9 cellular contexts compared by ENCODE assay signal in genomic region chr4:103996059-103996458, GRCh38.
DNase-seq lines count a peak whose midpoint lies in the region; ATAC-seq and TF ChIP-seq lines count a peak whose summit lies in the region.
"Had no signal": no experiment of that assay in that cellular context is flagged by ENCODE, and none has a peak within 500 bp of the region (broad histone marks: within the 10 kb centered on the region; RNA-seq: fewer than 3 reads in every experiment).

No MANE protein-coding gene starts in this region.

- WGBS in right cardiac atrium: 15% methylated on average over 2 of the region's 2 CpGs

- H3K9ac ChIP-seq in Karpas-422 (ENCODE audit: low read length): no peak overlapping the region

- in situ Hi-C loops in Panc1 (cut with HindIII; ENCODE audit: low pct_unique_long_range_greater_than_20kb, low sequenced_read_pairs): no loop called here

- H3K27me3 ChIP-seq in Panc1 (ENCODE audit: control insufficient read depth, insufficient read depth, low read length): no peaks in the 10 kb centered on the region
- H3K27me3 ChIP-seq in right cardiac atrium (ENCODE audit: control insufficient read depth, insufficient read depth): no peaks in the 10 kb centered on the region
- no peaks in the 10 kb centered on the region for H3K27me3 ChIP-seq in Karpas-422 (ENCODE audit: low read length)

- H3K4me3 ChIP-seq in Panc1 (ENCODE audit: low read depth in 2 of 2, low read length in 2 of 2) (peak overlapping the region; percentile 8 to 19; a peak in 2 of 4 replicates), fibroblast of mammary gland (ENCODE audit: control insufficient read depth, low read depth, low read length) (no peak overlapping the region), retinal pigment epithelial cell (ENCODE audit: low read length) (peak overlapping the region; percentile 26), right cardiac atrium (ENCODE audit: low read length) (no peak overlapping the region), Karpas-422 (ENCODE audit: low read length) (no peak overlapping the region)

- H3K9me3 ChIP-seq in Panc1 (ENCODE audit: control insufficient read depth, insufficient read depth, low read depth, low read length): no peaks in the 10 kb centered on the region
- no peaks in the 10 kb centered on the region for H3K9me3 ChIP-seq in right cardiac atrium (ENCODE audit: control insufficient read depth, low read length)
- no peaks in the 10 kb centered on the region for H3K9me3 ChIP-seq in Karpas-422 (ENCODE audit: low read length)

- DNase-seq in NCI-H2107 treated with DMSO at 0.1 percent for 48 hours (lab: John Stamatoyannopoulos, UW; ENCODE audit: unreplicated experiment): peak; percentile 35
- no peak for DNase-seq in NCI-H2107 (lab: John Stamatoyannopoulos, UW)
- peak; percentile 33 for DNase-seq in Panc1 (ENCODE audit: low read depth, low spot score)
- DNase-seq in fibroblast of mammary gland (ENCODE audit: low read depth): peak; percentile 12
- no peak for DNase-seq in retinal pigment epithelial cell (ENCODE audit: low read depth)
- DNase-seq in right cardiac atrium: no peak
- DNase-seq in activated T-cell treated with anti-CD3 and anti-CD28 coated beads for 4 hours: no peak
- DNase-seq in Karpas-422: no peak
- DNase-seq: left ventricle myocardium superior had no signal

- peak; percentile 88 for ATAC-seq in Panc1
- ATAC-seq in right cardiac atrium: no peak
- ATAC-seq: left ventricle myocardium superior had no signal

- H3K4me2 ChIP-seq in Karpas-422 (ENCODE audit: low read depth, low read length, poor library complexity, severe bottlenecking): no peak overlapping the region

- peak overlapping the region; percentile 68 for H3K27ac ChIP-seq in Panc1 (ENCODE audit: low read length)
- no peak overlapping the region for H3K27ac ChIP-seq in right cardiac atrium (ENCODE audit: low read length)
- H3K27ac ChIP-seq in Karpas-422 (ENCODE audit: low read length): no peak overlapping the region

- TF ChIP-seq CTCF in Panc1 (IDR thresholded peaks at IDR 0.05) (peak; percentile 48; the same call in 1 of the 2 replicates), fibroblast of mammary gland (conservative IDR thresholded peaks at IDR 0.05; ENCODE audit: control insufficient read depth, insufficient read depth, low read depth, low read length) (no peak), retinal pigment epithelial cell (conservative IDR thresholded peaks at IDR 0.05; ENCODE audit: low read depth, low read length) (peak; percentile 32)

- H3K4me1 ChIP-seq in Panc1 (ENCODE audit: control insufficient read depth, insufficient read depth, low read length) (peaks cover 4% of the 10 kb centered on the region; the same call in 1 of the 2 replicates), right cardiac atrium (ENCODE audit: control insufficient read depth, insufficient read depth, low read length) (no peaks in the 10 kb centered on the region), Karpas-422 (ENCODE audit: low read length) (no peaks in the 10 kb centered on the region)

- H2AFZ ChIP-seq in Karpas-422 (ENCODE audit: low read length): no peak overlapping the region

- H3K36me3 ChIP-seq in Panc1 (ENCODE audit: control insufficient read depth, insufficient read depth, low read length) (no peaks in the 10 kb centered on the region), Karpas-422 (ENCODE audit: insufficient read depth, low read length) (no peaks in the 10 kb centered on the region)

- H4K20me1 ChIP-seq in Karpas-422 (ENCODE audit: insufficient read depth, low read depth, low read length): no peaks in the 10 kb centered on the region

- intact Hi-C loops in Panc1 (cut with micrococcal nuclease; ENCODE audit: unreplicated experiment): no loop called here
- intact Hi-C loops in right cardiac atrium (cut with DNase I): no loop called here

- no peaks in the 10 kb centered on the region for H3K79me2 ChIP-seq in Karpas-422 (ENCODE audit: low read length)

- POLR2A ChIA-PET in Panc1 (lab: Charles Lee): no interaction called here

- H3K9me2 ChIP-seq in Karpas-422 (replicated peaks; ENCODE audit: insufficient read depth, low read length): no peaks in the 10 kb centered on the region

- no TSS peak for BruUV-seq in Panc1 (replicated peaks; lab: Mats Ljungman, UMichigan)

- CTCF ChIA-PET in Panc1 (lab: Charles Lee): no interaction called here

Comparison
In these comparisons a context has a peak if more than half of its experiments do, and no peak if none do; other contexts are left out.
1. DNase-seq: peak in NCI-H2107 treated with DMSO at 0.1 percent for 48 hours (single experiment), Panc1 (single experiment) and fibroblast of mammary gland (single experiment); none in NCI-H2107 (single experiment), retinal pigment epithelial cell (single experiment), right cardiac atrium (0 of 3), activated T-cell treated with anti-CD3 and anti-CD28 coated beads for 4 hours (single experiment) and Karpas-422 (single experiment).
2. H3K4me3 ChIP-seq: peak in Panc1 (2 of 2) and retinal pigment epithelial cell (single experiment); none in fibroblast of mammary gland (single experiment), right cardiac atrium (single experiment) and Karpas-422 (single experiment).